8 cellular contexts compared by ENCODE assay signal in genomic region chr3:48188266-48189201, GRCh38. TPM values are rescaled to one million over a fixed set of nuclear protein-coding genes. Genes with fewer than 3 reads are reported as not detected.
A peak's percentile ranks its signal among the peaks of the same experiment; 100 is the strongest.
DNase-seq lines count a peak whose midpoint lies in the region; ATAC-seq and TF ChIP-seq lines count a peak whose summit lies in the region.

Gene CDC25A, minus strand, starts transcription at chr3:48188417. Its CDS starts 470 bp downstream, at chr3:48187947.

- H3K4me3 Mint-ChIP-seq in CD8-positive, alpha-beta memory T cell: peak within 1 kb of the TSS; percentile 89 to 98 (median 93)

- WGBS in lung, 2 donors: 9 to 10% methylated on average over 39 to 44 of the region's 44 CpGs

- peaks cover 6 to 22% of the 10 kb centered on the region in 2 donors for H3K27me3 Mint-ChIP-seq in CD8-positive, alpha-beta memory T cell

- H3K36me3 Mint-ChIP-seq in CD8-positive, alpha-beta memory T cell: peaks cover 0 to 4% (median 0%) of the 10 kb centered on the region in 3 donors

- no peaks in the 10 kb centered on the region for H3K9me3 ChIP-seq in CD8-positive, alpha-beta memory T cell (ENCODE audit: low read length)
- no peaks in the 10 kb centered on the region for H3K9me3 ChIP-seq in lung (ENCODE audit: control insufficient read depth in 2 of 2, insufficient read depth in 1 of 2, low read length in 1 of 2)

- no peaks in the 10 kb centered on the region for H3K36me3 ChIP-seq in CD8-positive, alpha-beta memory T cell (ENCODE audit: insufficient read depth, low read length)
- no peaks in the 10 kb centered on the region for H3K36me3 ChIP-seq in lung (ENCODE audit: control insufficient read depth in 2 of 2, insufficient read depth in 2 of 2, low read length in 2 of 2)

- H3K9me3 Mint-ChIP-seq in CD8-positive, alpha-beta memory T cell: peaks cover 0 to 2% (median 0%) of the 10 kb centered on the region in 5 donors

- H3K27me3 ChIP-seq in CD8-positive, alpha-beta memory T cell (ENCODE audit: insufficient read depth, low read length, poor library complexity, severe bottlenecking): peaks cover 9% of the 10 kb centered on the region
- no peaks in the 10 kb centered on the region for H3K27me3 ChIP-seq in lung (ENCODE audit: control insufficient read depth, insufficient read depth)

- peak within 1 kb of the TSS in 6 of 8 donors; percentile 56 to 79 (median 72) for H3K27ac Mint-ChIP-seq in CD8-positive, alpha-beta memory T cell

- peak within 1 kb of the TSS; percentile 60 for H3K4me3 ChIP-seq in CD8-positive, alpha-beta memory T cell (ENCODE audit: low read length)
- peak within 1 kb of the TSS; percentile 76 for H3K4me3 ChIP-seq in lung

- peak; percentile 87 to 97 (median 91) for DNase-seq in CD8-positive, alpha-beta memory T cell
- DNase-seq in HS-5 (ENCODE audit: low read depth): peak; percentile 98
- DNase-seq in NK-92 treated with Interleukin-12 subunit alpha and Interleukin-12 subunit beta, amount 100 ng/mL, for 24 hours (lab: John Stamatoyannopoulos, UW): peak; percentile 94
- peak; percentile 94 for DNase-seq in activated CD8-positive, alpha-beta memory T cell treated with anti-CD3 and anti-CD28 coated beads for 24 hours
- peak; percentile 86 for DNase-seq in effector CD8-positive, alpha-beta T cell (lab: John Stamatoyannopoulos, UW)
- peak; percentile 97 for DNase-seq in lung (ENCODE audit: low spot score)
- peak; percentile 68 to 84 (median 81) for DNase-seq in stimulated activated CD4-positive, alpha-beta T cell treated with anti-CD3 and anti-CD28 coated beads, TNF-alpha, amount 100 ng/mL, for 4 hours (ENCODE audit: low read depth in 3 of 3)

- POLR2A ChIA-PET in CD8-positive, alpha-beta memory T cell (lab: Charles Lee): no interaction called here

- peaks cover 15% of the 10 kb centered on the region for H3K4me1 ChIP-seq in CD8-positive, alpha-beta memory T cell (ENCODE audit: insufficient read depth, low read length)
- peaks cover 0 to 7% of the 10 kb centered on the region in 2 donors for H3K4me1 ChIP-seq in lung (ENCODE audit: control insufficient read depth in 2 of 2, insufficient read depth in 2 of 2, low read length in 2 of 2)

- H3K27ac ChIP-seq in CD8-positive, alpha-beta memory T cell (ENCODE audit: low read depth, low read length): peak within 1 kb of the TSS; percentile 36
- H3K27ac ChIP-seq in lung (ENCODE audit: low read depth in 1 of 2, low read length in 1 of 2): no peak within 1 kb of the TSS

- ATAC-seq in GM19468 (IDR thresholded peaks at IDR 0.05; ENCODE audit: extremely low read depth, unreplicated experiment) (peak; percentile 85), lung (ENCODE audit: insufficient read depth, low FRiP score) (peak; percentile 97)

- CTCF ChIA-PET in CD8-positive, alpha-beta memory T cell (lab: Charles Lee): interaction anchor here (0.6 to 1.4 kb wide), 2 partner anchors 11 kb away, joined by 3 read pairs; no protein-coding TSS in a partner anchor

- H3K4me1 Mint-ChIP-seq in CD8-positive, alpha-beta memory T cell: peaks cover 14 to 19% (median 14%) of the 10 kb centered on the region in 3 donors

- no peak for TF ChIP-seq CTCF in lung (IDR thresholded peaks at IDR 0.05; ENCODE audit: control extremely low read depth, extremely low read depth)

RNA-seq across cellular contexts. Expression of gene CDC25A, which starts in this region (rescaled TPM):
- total RNA-seq in CD8-positive, alpha-beta memory T cell: 10 to 100 TPM; 58.4 to 58.8 TPM
- not detected for polyA plus RNA-seq in CD8-positive, alpha-beta memory T cell
- total RNA-seq in lung: 1 to 10 TPM; 1.4 to 1.5 TPM
- under 1 TPM; 0.57 to 0.87 TPM for polyA plus RNA-seq in lung

Comparison
In these comparisons a context has a peak if more than half of its experiments do, and no peak if none do; other contexts are left out.
1. RNA of gene CDC25A (total RNA-seq): 58.4 to 58.8 TPM in CD8-positive, alpha-beta memory T cell; 1.4 to 1.5 TPM in lung; every median in the first group is over 10 times any median in the second.
2. Peak in every context shown above with its lines, with median percentiles within 50 percentile points of each other: DNase-seq.